Comparison of ENCODE assay signal across 20 cellular contexts in the genomic region with DNA sequence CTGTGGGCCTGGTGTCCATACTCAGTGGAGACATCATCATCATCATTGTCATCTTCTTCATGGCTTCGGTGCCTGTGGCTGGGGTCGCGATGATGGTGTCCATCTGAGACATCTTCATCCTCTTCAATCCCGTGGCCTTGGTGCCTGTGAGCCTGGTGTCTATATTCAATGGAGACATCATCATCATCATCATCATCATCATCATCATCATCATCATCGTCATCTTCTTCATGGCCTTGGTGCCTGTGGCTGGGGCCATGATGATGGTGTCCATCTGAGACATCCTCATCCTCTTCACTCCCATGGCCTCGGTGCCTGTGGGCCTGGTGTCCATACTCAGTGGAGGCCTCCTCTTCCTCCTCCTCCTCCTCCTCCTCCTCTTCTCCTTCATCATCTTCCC. TPM values are rescaled to one million over a fixed set of nuclear protein-coding genes. Genes with fewer than 3 reads are reported as not detected.
DNase-seq lines count a peak whose midpoint lies in the region; ATAC-seq, FAIRE-seq and TF ChIP-seq lines count a peak whose summit lies in the region.
"Had no signal": no experiment of that assay in that cellular context is flagged by ENCODE, and none has a peak within 500 bp of the region (broad histone marks: within the 10 kb centered on the region; RNA-seq: fewer than 3 reads in every experiment).

No MANE protein-coding gene starts in this region.

- TF ChIP-seq CTCF in GM23338 (conservative IDR thresholded peaks at IDR 0.05; ENCODE audit: low read depth in 2 of 2): no peak

- H3K4me3 Mint-ChIP-seq in GM23338: peak overlapping the region; percentile 16; the same call in 1 of the 3 replicates

- peaks cover 12% of the 10 kb centered on the region for H3K9me3 Mint-ChIP-seq in GM23338

- no peak overlapping the region for H2AFZ ChIP-seq in GM23338

- H3K27me3 ChIP-seq in BLaER1 treated with 17β-estradiol and CSF1 and Interleukin-3, amounts not matched to agents 10 nM and 100 nM: peaks cover 0 to 10% (median 0%) of the 10 kb centered on the region in 11 experiments; a peak in 4 of 22 replicates
- peaks cover 13% of the 10 kb centered on the region for H3K27me3 ChIP-seq in GM23338 (ENCODE audit: insufficient read depth)
- H3K27me3 ChIP-seq in right cardiac atrium (ENCODE audit: control insufficient read depth, insufficient read depth): no peaks in the 10 kb centered on the region
- H3K27me3 ChIP-seq in skeletal muscle tissue (ENCODE audit: control insufficient read depth in 3 of 3, insufficient read depth in 3 of 3, low read length in 3 of 3): no peaks in the 10 kb centered on the region

- no peak overlapping the region for H3K27ac ChIP-seq in BLaER1 treated with 17β-estradiol and CSF1 and Interleukin-3, amounts not matched to agents 10 nM and 100 nM
- H3K27ac ChIP-seq in GM23338 (ENCODE audit: low read depth) (no peak overlapping the region), right cardiac atrium (ENCODE audit: low read length) (peak overlapping the region; percentile 49), skeletal muscle tissue (ENCODE audit: low read depth, low read length) (peak overlapping the region; percentile 99)
- H3K27ac ChIP-seq: KMS-11, RWPE1 had no signal

- no peaks in the 10 kb centered on the region for H3K79me2 ChIP-seq in GM23338 (replicated peaks; ENCODE audit: insufficient read depth)

- FAIRE-seq in RCC 7860 (lab: Jason Lieb, UNC): no peak

- H4K20me1 ChIP-seq in BLaER1 treated with 17β-estradiol and CSF1 and Interleukin-3, amounts not matched to agents 10 nM and 100 nM: peaks cover 0 to 5% (median 0%) of the 10 kb centered on the region in 11 experiments; a peak in 1 of 22 replicates
- no peaks in the 10 kb centered on the region for H4K20me1 ChIP-seq in GM23338 (replicated peaks; ENCODE audit: insufficient read depth)

- peak overlapping the region in 8 of 11 experiments; percentile 63 to 99 (median 76); a peak in 15 of 22 replicates for H3K4me2 ChIP-seq in BLaER1 treated with 17β-estradiol and CSF1 and Interleukin-3, amounts not matched to agents 10 nM and 100 nM
- H3K4me2 ChIP-seq in GM23338: no peak overlapping the region
- H3K4me2 ChIP-seq: KMS-11 had no signal

- DNase-seq in GM23338 (ENCODE audit: low spot score): no peak
- DNase-seq in right cardiac atrium: peak in 1 of 3 donors; percentile 7
- DNase-seq in RCC 7860 (ENCODE audit: low spot score): no peak
- DNase-seq: C1 segment of cervical spinal cord; COR-L47; NCI-H1105; NCI-H1694 treated with DMSO at 0.1 percent for 48 hours; NCI-H345; NCI-H526 treated with DMSO at 0.1 percent for 48 hours; NK-92 treated with Interleukin-12 subunit alpha and Interleukin-12 subunit beta, amount 100 ng/mL, for 24 hours; OCI-M1 had no signal

- ATAC-seq in GM23338 (no peak), right cardiac atrium (no peak), GM21528 (IDR thresholded peaks at IDR 0.05; ENCODE audit: low FRiP score, unreplicated experiment) (no peak), HG02759 (IDR thresholded peaks at IDR 0.05; ENCODE audit: unreplicated experiment) (no peak)
- ATAC-seq: HCT116 had no signal

- H3K9me2 ChIP-seq in GM23338 (ENCODE audit: insufficient read depth): peaks cover 12% of the 10 kb centered on the region

- peaks cover 32% of the 10 kb centered on the region for H3K27me3 Mint-ChIP-seq in GM23338 (ENCODE audit: insufficient read depth, low read depth, poor library complexity)

- H3F3A ChIP-seq in GM23338 (replicated peaks; ENCODE audit: low read depth): peaks cover 13% of the 10 kb centered on the region

- H3K27ac Mint-ChIP-seq in GM23338: no peak overlapping the region

- no peak overlapping the region for H3K9ac ChIP-seq in BLaER1 treated with 17β-estradiol and CSF1 and Interleukin-3, amounts not matched to agents 10 nM and 100 nM
- H3K9ac ChIP-seq in skeletal muscle tissue (ENCODE audit: low read depth in 1 of 3, low read length in 3 of 3): peak overlapping the region; percentile 95 to 100 (median 98)
- H3K9ac ChIP-seq: KMS-11 had no signal

- peaks cover 39% of the 10 kb centered on the region for H3K4me1 Mint-ChIP-seq in GM23338

- no peaks in the 10 kb centered on the region for H3K36me3 ChIP-seq in BLaER1 treated with 17β-estradiol and CSF1 and Interleukin-3, amounts not matched to agents 10 nM and 100 nM
- H3K36me3 ChIP-seq in GM23338 (ENCODE audit: insufficient read depth) (no peaks in the 10 kb centered on the region), skeletal muscle tissue (ENCODE audit: control insufficient read depth in 3 of 3, insufficient read depth in 3 of 3, low read length in 3 of 3) (peaks cover 0 to 9% (median 0%) of the 10 kb centered on the region in 3 donors)

- intact Hi-C loops in right cardiac atrium (cut with DNase I): loop anchor here in 1 of 4 donors (5.0 kb wide), 1 partner anchor 37 kb away; a partner anchor contains a TSS

- peaks cover 43 to 82% (median 73%) of the 10 kb centered on the region in 10 experiments for H3K4me1 ChIP-seq in BLaER1 treated with 17β-estradiol and CSF1 and Interleukin-3, amounts not matched to agents 10 nM and 100 nM
- peaks cover 14% of the 10 kb centered on the region for H3K4me1 ChIP-seq in GM23338 (ENCODE audit: insufficient read depth)
- H3K4me1 ChIP-seq in right cardiac atrium (ENCODE audit: control insufficient read depth, insufficient read depth, low read length): peaks cover 6% of the 10 kb centered on the region
- peaks cover 31 to 65% (median 52%) of the 10 kb centered on the region in 3 donors for H3K4me1 ChIP-seq in skeletal muscle tissue (ENCODE audit: control insufficient read depth in 3 of 3, insufficient read depth in 3 of 3, low read length in 3 of 3)

- H3K9me3 ChIP-seq in BLaER1 treated with 17β-estradiol and CSF1 and Interleukin-3, amounts not matched to agents 10 nM and 100 nM (replicated peaks in 1 of 11): no peaks in the 10 kb centered on the region
- no peaks in the 10 kb centered on the region for H3K9me3 ChIP-seq in right cardiac atrium (ENCODE audit: control insufficient read depth, low read length)
- no peaks in the 10 kb centered on the region for H3K9me3 ChIP-seq in skeletal muscle tissue (ENCODE audit: control insufficient read depth in 3 of 3, low read length in 3 of 3)

- H3K4me3 ChIP-seq in BLaER1 treated with 17β-estradiol and CSF1 and Interleukin-3, amounts not matched to agents 10 nM and 100 nM: no peak overlapping the region
- H3K4me3 ChIP-seq in GM23338 (no peak overlapping the region), right cardiac atrium (ENCODE audit: low read length) (peak overlapping the region; percentile 27), skeletal muscle tissue (ENCODE audit: low read length in 3 of 3) (peak overlapping the region; percentile 84 to 97 (median 88))

- peaks cover 11% of the 10 kb centered on the region; the same call in 2 of the 3 replicates for H3K36me3 Mint-ChIP-seq in GM23338 (ENCODE audit: low read depth)

- WGBS in right cardiac atrium: 95% methylated on average over 6 of the region's 6 CpGs

TF ChIP-seq in GM23338, 12 proteins besides CTCF, POLR2A, EP300 and RAD21 (continues in another document):
- no peak for TF ChIP-seq STAT1 (IDR thresholded peaks at IDR 0.05; ENCODE audit: unreplicated experiment)
- TF ChIP-seq JUNB (IDR thresholded peaks at IDR 0.05; ENCODE audit: unreplicated experiment): no peak
- no peak for TF ChIP-seq CREB1 (CRISPR knock-in tag; IDR thresholded peaks at IDR 0.05; ENCODE audit: low read depth)
- TF ChIP-seq, protein P1, sequence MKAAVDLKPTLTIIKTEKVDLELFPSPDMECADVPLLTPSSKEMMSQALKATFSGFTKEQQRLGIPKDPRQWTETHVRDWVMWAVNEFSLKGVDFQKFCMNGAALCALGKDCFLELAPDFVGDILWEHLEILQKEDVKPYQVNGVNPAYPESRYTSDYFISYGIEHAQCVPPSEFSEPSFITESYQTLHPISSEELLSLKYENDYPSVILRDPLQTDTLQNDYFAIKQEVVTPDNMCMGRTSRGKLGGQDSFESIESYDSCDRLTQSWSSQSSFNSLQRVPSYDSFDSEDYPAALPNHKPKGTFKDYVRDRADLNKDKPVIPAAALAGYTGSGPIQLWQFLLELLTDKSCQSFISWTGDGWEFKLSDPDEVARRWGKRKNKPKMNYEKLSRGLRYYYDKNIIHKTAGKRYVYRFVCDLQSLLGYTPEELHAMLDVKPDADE (IDR thresholded peaks at IDR 0.05): no peak
- no peak for TF ChIP-seq POLR2AphosphoS5 (IDR thresholded peaks at IDR 0.05; ENCODE audit: low read depth)
- TF ChIP-seq ZNF331 (CRISPR knock-in tag; IDR thresholded peaks at IDR 0.05; ENCODE audit: low read depth): no peak
- no peak for TF ChIP-seq EZH2 (IDR thresholded peaks at IDR 0.05; ENCODE audit: low read depth, unreplicated experiment)

RNA-seq across cellular contexts. Expression of a gene that starts 0.9 kb away (rescaled TPM):
- total RNA-seq in GM23338 (2014; rRNA removed; shearing (Covaris generic)): 1.4 and 1.9 TPM in 2 replicates
- polyA plus RNA-seq in GM23338 (2016; fragmentation: Nextera tagmentation; extraction: Ambion mirVana): 2.0 and 2.5 TPM in 2 replicates
- 100 to 1,000 TPM; 505 to 682 (median 577) TPM for total RNA-seq in right cardiac atrium
- polyA plus RNA-seq in right cardiac atrium: 712 TPM
- total RNA-seq in skeletal muscle tissue: 78.3 TPM
- total RNA-seq: MCF 10A, SK-MEL-5 had no signal

RNA-seq across cellular contexts. Expression of a gene that starts 3.3 kb away (rescaled TPM):
- total RNA-seq in GM23338 (2014; rRNA removed; shearing (Covaris generic)): 11.6 and 16.5 TPM in 2 replicates
- polyA plus RNA-seq in GM23338 (2016; fragmentation: Nextera tagmentation; extraction: Ambion mirVana): 25.7 and 30.4 TPM in 2 replicates
- total RNA-seq in right cardiac atrium: 10 to 100 TPM; 28.3 to 36.4 (median 33.6) TPM
- 32.5 TPM for polyA plus RNA-seq in right cardiac atrium
- 5.2 TPM for total RNA-seq in skeletal muscle tissue

RNA-seq across cellular contexts. Expression of a gene that starts 34.9 kb away (rescaled TPM):
- total RNA-seq in GM23338 (2014; rRNA removed; shearing (Covaris generic)): 22.6 and 29.7 TPM in 2 replicates
- 21.3 and 25.4 TPM in 2 replicates for polyA plus RNA-seq in GM23338 (2016; fragmentation: Nextera tagmentation; extraction: Ambion mirVana)
- total RNA-seq in right cardiac atrium: 10 to 100 TPM in 3 of 4 donors, 1 to 10 TPM in 1; 9.5 to 11.9 (median 10.9) TPM
- polyA plus RNA-seq in right cardiac atrium: 13.2 TPM
- total RNA-seq in skeletal muscle tissue: 3.1 TPM

RNA-seq across cellular contexts. Expression of a gene that starts 35.3 kb away (rescaled TPM):
- total RNA-seq in GM23338 (2014; rRNA removed; shearing (Covaris generic)): 2.6 and 8.1 TPM in 2 replicates
- polyA plus RNA-seq in GM23338 (2016; fragmentation: Nextera tagmentation; extraction: Ambion mirVana) (8.0 and 9.1 TPM in 2 replicates), right cardiac atrium (3.3 TPM)
- total RNA-seq in right cardiac atrium (1 to 10 TPM; 1.2 to 2.1 (median 1.7) TPM), skeletal muscle tissue (not detected)

RNA-seq across cellular contexts. Expression of a gene that starts 40.1 kb away (rescaled TPM):
- total RNA-seq in GM23338 (2014; rRNA removed; shearing (Covaris generic)): 1.2 and 7.8 TPM in 2 replicates
- 8.6 and 10.5 TPM in 2 replicates for polyA plus RNA-seq in GM23338 (2016; fragmentation: Nextera tagmentation; extraction: Ambion mirVana)
- total RNA-seq in right cardiac atrium: 10 to 100 TPM; 18.0 to 23.6 (median 19.7) TPM
- 33.4 TPM for polyA plus RNA-seq in right cardiac atrium
- 18.3 TPM for total RNA-seq in skeletal muscle tissue

Comparison
In these comparisons a context has a peak if more than half of its experiments do, and no peak if none do; other contexts are left out.
1. H3K27ac ChIP-seq: peak in right cardiac atrium (single experiment) and skeletal muscle tissue (single experiment); none in BLaER1 treated with 17β-estradiol and CSF1 and Interleukin-3, amounts not matched to agents 10 nM and 100 nM (0 of 11) and GM23338 (single experiment).
2. H3K4me3 ChIP-seq: peak in right cardiac atrium (single experiment) and skeletal muscle tissue (3 of 3); none in BLaER1 treated with 17β-estradiol and CSF1 and Interleukin-3, amounts not matched to agents 10 nM and 100 nM (0 of 10) and GM23338 (single experiment).
3. H3K9ac ChIP-seq: peak in skeletal muscle tissue (3 of 3); none in BLaER1 treated with 17β-estradiol and CSF1 and Interleukin-3, amounts not matched to agents 10 nM and 100 nM (0 of 11).
4. RNA of a gene that starts 0.9 kb away (total RNA-seq): 505 to 682 TPM in right cardiac atrium and 78.3 TPM in skeletal muscle tissue (single experiment); 1.4 to 1.9 TPM in GM23338; every median in the first group is over 10 times any median in the second.